ENCODE assay signal across 1 cellular context in genomic region chr14:70391493-70392391, GRCh38.
TF ChIP-seq lines count a peak whose summit lies in the region.

No MANE protein-coding gene starts in this region.

TF ChIP-seq in GM23338, 12 proteins besides CTCF, POLR2A, EP300 and RAD21 (continued from another document):
- TF ChIP-seq ZNF462 (CRISPR knock-in tag; IDR thresholded peaks at IDR 0.05) (no peak), EZH2 (IDR thresholded peaks at IDR 0.05; ENCODE audit: low read depth, unreplicated experiment) (no peak), ZNF114 (CRISPR knock-in tag; IDR thresholded peaks at IDR 0.05) (no peak), POLR2AphosphoS5 (IDR thresholded peaks at IDR 0.05; ENCODE audit: low read depth) (no peak), STAT1 (IDR thresholded peaks at IDR 0.05; ENCODE audit: unreplicated experiment) (no peak), JUNB (IDR thresholded peaks at IDR 0.05; ENCODE audit: unreplicated experiment) (no peak)
